ENCODE assay signal across 19 cellular contexts in genomic region chr2:120379916-120380893, GRCh38. TPM values are rescaled to one million over a fixed set of nuclear protein-coding genes. Genes with fewer than 3 reads are reported as not detected.
DNase-seq lines count a peak whose midpoint lies in the region; ATAC-seq and TF ChIP-seq lines count a peak whose summit lies in the region.
"Had no signal": no experiment of that assay in that cellular context is flagged by ENCODE, and none has a peak within 500 bp of the region (broad histone marks: within the 10 kb centered on the region; RNA-seq: fewer than 3 reads in every experiment).

No MANE protein-coding gene starts in this region.

- H3K9me2 ChIP-seq in PC-9 (ENCODE audit: insufficient read depth) = no peaks in the 10 kb centered on the region

- no peaks in the 10 kb centered on the region for H3K4me1 Mint-ChIP-seq in activated CD4-positive, alpha-beta T cell treated with anti-CD3 and anti-CD28 coated beads, Interleukin-2, amount 10 ng/mL, durations not matched to agents 24 days and 14 days
- H3K4me1 Mint-ChIP-seq: stimulated activated memory B cell treated with anti-CD40 and anti-IgM and Interleukin-4, amounts not matched to agents 10 μg/mL and 1 μg/mL and 100 μg/mL, for 72 hours had no signal

- TF ChIP-seq POLR2A in thyroid gland (IDR thresholded peaks at IDR 0.05) = no peak

- no peaks in the 10 kb centered on the region for H3K27me3 ChIP-seq in right atrium auricular region
- H3K27me3 ChIP-seq in PC-9 (ENCODE audit: insufficient read depth, low read depth) = 0 out of 2 replicates have a peak, but pooled peaks cover 4% of the 10 kb centered on the region
- H3K27me3 ChIP-seq in thyroid gland = no peaks in the 10 kb centered on the region
- H3K27me3 ChIP-seq: breast epithelium, MG63, ovary had no signal

- no peaks in the 10 kb centered on the region for H3K36me3 Mint-ChIP-seq in activated CD4-positive, alpha-beta T cell treated with anti-CD3 and anti-CD28 coated beads, Interleukin-2, amount 10 ng/mL, durations not matched to agents 24 days and 14 days (ENCODE audit: low read depth)
- H3K36me3 Mint-ChIP-seq: activated naive CD8-positive, alpha-beta T cell; stimulated activated memory B cell treated with anti-CD40 and anti-IgM and Interleukin-4, amounts not matched to agents 10 μg/mL and 1 μg/mL and 100 μg/mL, for 72 hours had no signal

- peak; percentile 34 for DNase-seq in Right ventricle myocardium superior
- no peak for DNase-seq in right atrium auricular region (ENCODE audit: low spot score)
- DNase-seq in NCI-H2107 (lab: John Stamatoyannopoulos, UW) = peak; percentile 77
- peak; percentile 43 to 64 for DNase-seq in PC-9
- peak; percentile 67 for DNase-seq in thyroid gland
- no peak for DNase-seq in HK-2 (ENCODE audit: unreplicated experiment)
- no peak for DNase-seq in activated CD4-positive, alpha-beta T cell treated with anti-CD3 and anti-CD28 coated beads, Interleukin-2, amount 10 ng/mL, durations not matched to agents 24 days and 14 days
- DNase-seq: activated CD4-positive, alpha-beta T cell treated with anti-CD3 and anti-CD28 coated beads for 4 hours; effector CD4-positive, alpha-beta T cell; GOT3; MG63; NK-92 treated with Interleukin-12 subunit alpha and Interleukin-12 subunit beta, amount 100 ng/mL, for 24 hours; ovary; T1000; trophoblast cell had no signal

- H2AFZ ChIP-seq in PC-9 = no peak overlapping the region

- H3K4me3 Mint-ChIP-seq in activated CD4-positive, alpha-beta T cell treated with anti-CD3 and anti-CD28 coated beads, Interleukin-2, amount 10 ng/mL, durations not matched to agents 24 days and 14 days = no peak overlapping the region
- H3K4me3 Mint-ChIP-seq: activated naive CD8-positive, alpha-beta T cell; stimulated activated memory B cell treated with anti-CD40 and anti-IgM and Interleukin-4, amounts not matched to agents 10 μg/mL and 1 μg/mL and 100 μg/mL, for 72 hours had no signal

- no peak overlapping the region for H3K27ac ChIP-seq in right atrium auricular region
- H3K27ac ChIP-seq in PC-9 = no peak overlapping the region
- no peak overlapping the region for H3K27ac ChIP-seq in thyroid gland
- H3K27ac ChIP-seq: breast epithelium, ovary had no signal

- H3K9me3 ChIP-seq in right atrium auricular region (no peaks in the 10 kb centered on the region), PC-9 (ENCODE audit: insufficient read depth, low read depth) (no peaks in the 10 kb centered on the region), thyroid gland (no peaks in the 10 kb centered on the region)
- H3K9me3 ChIP-seq: breast epithelium, MG63, ovary had no signal

- no peak for TF ChIP-seq CTCF in right atrium auricular region (IDR thresholded peaks at IDR 0.05)
- no peak for TF ChIP-seq CTCF in PC-9 (conservative IDR thresholded peaks at IDR 0.05)
- no peak for TF ChIP-seq CTCF in thyroid gland (IDR thresholded peaks at IDR 0.05)

- no peaks in the 10 kb centered on the region for H3K4me1 ChIP-seq in right atrium auricular region
- peaks cover 8% of the 10 kb centered on the region for H3K4me1 ChIP-seq in PC-9 (replicated peaks; ENCODE audit: insufficient read depth)
- H3K4me1 ChIP-seq in thyroid gland = peaks cover 0 to 8% of the 10 kb centered on the region in 2 donors
- H3K4me1 ChIP-seq: breast epithelium had no signal

- H3K4me2 ChIP-seq in PC-9 = no peak overlapping the region

- no TSS peak for BruUV-seq in PC-9 (replicated peaks; lab: Mats Ljungman, UMichigan)

- peaks cover 18% of the 10 kb centered on the region; the same call in 1 of the 2 replicates for H3F3A ChIP-seq in PC-9 (ENCODE audit: insufficient read depth, low read depth)

- H3K4me3 ChIP-seq in right atrium auricular region = no peak overlapping the region
- no peak overlapping the region for H3K4me3 ChIP-seq in PC-9
- H3K4me3 ChIP-seq in thyroid gland (replicated peaks in 1 of 3) = no peak overlapping the region
- H3K4me3 ChIP-seq: breast epithelium, MG63, ovary had no signal

- H3K36me3 ChIP-seq in right atrium auricular region = no peaks in the 10 kb centered on the region
- no peaks in the 10 kb centered on the region for H3K36me3 ChIP-seq in PC-9 (ENCODE audit: low read depth)
- no peaks in the 10 kb centered on the region for H3K36me3 ChIP-seq in thyroid gland
- H3K36me3 ChIP-seq: breast epithelium, MG63, ovary had no signal

- H3K27me3 Mint-ChIP-seq in activated CD4-positive, alpha-beta T cell treated with anti-CD3 and anti-CD28 coated beads, Interleukin-2, amount 10 ng/mL, durations not matched to agents 24 days and 14 days = no peaks in the 10 kb centered on the region

- no peaks in the 10 kb centered on the region for H4K20me1 ChIP-seq in PC-9 (ENCODE audit: insufficient read depth)

- H3K9me3 Mint-ChIP-seq in activated CD4-positive, alpha-beta T cell treated with anti-CD3 and anti-CD28 coated beads, Interleukin-2, amount 10 ng/mL, durations not matched to agents 24 days and 14 days = no peaks in the 10 kb centered on the region
- H3K9me3 Mint-ChIP-seq: stimulated activated memory B cell treated with anti-CD40 and anti-IgM and Interleukin-4, amounts not matched to agents 10 μg/mL and 1 μg/mL and 100 μg/mL, for 72 hours had no signal

- POLR2A ChIA-PET in PC-9 (lab: Charles Lee; ENCODE audit: unreplicated experiment) = no interaction called here

- intact Hi-C loops in Right ventricle myocardium superior (cut with DNase I) (no loop called here), PC-9 (cut with micrococcal nuclease; ENCODE audit: unreplicated experiment) (no loop called here), thyroid gland (cut with DNase I) (no loop called here)
- intact Hi-C loops in activated CD4-positive, alpha-beta T cell treated with anti-CD3 and anti-CD28 coated beads, Interleukin-2, amount 10 ng/mL, durations not matched to agents 24 days and 14 days (cut with micrococcal nuclease) = no loop called here

- CTCF ChIA-PET in PC-9 (lab: Charles Lee) = interaction anchor here (0.6 kb wide), 1 partner anchor 10 kb away, joined by 3 read pairs; no protein-coding TSS in a partner anchor

- 82 to 89% methylated on average over 16 to 21 of the region's 21 CpGs for WGBS in thyroid gland, 2 donors

- H3K79me2 ChIP-seq in PC-9 (ENCODE audit: low read depth) = no peaks in the 10 kb centered on the region

- H3K27ac Mint-ChIP-seq in activated CD4-positive, alpha-beta T cell treated with anti-CD3 and anti-CD28 coated beads, Interleukin-2, amount 10 ng/mL, durations not matched to agents 24 days and 14 days = no peak overlapping the region
- H3K27ac Mint-ChIP-seq: activated naive CD8-positive, alpha-beta T cell; stimulated activated memory B cell treated with anti-CD40 and anti-IgM and Interleukin-4, amounts not matched to agents 10 μg/mL and 1 μg/mL and 100 μg/mL, for 72 hours had no signal

- ATAC-seq in Right ventricle myocardium superior (ENCODE audit: poor library complexity) (no peak), GM21360 (IDR thresholded peaks at IDR 0.05; ENCODE audit: unreplicated experiment) (no peak)
- ATAC-seq: stimulated activated memory B cell treated with anti-CD40 and anti-IgM and Interleukin-4, amounts not matched to agents 10 μg/mL and 1 μg/mL and 100 μg/mL, for 72 hours had no signal

RNA-seq across cellular contexts. Expression of gene INHBB, which starts 34.3 kb away (rescaled TPM):
- total RNA-seq in Right ventricle myocardium superior (8.2 TPM), right atrium auricular region (1 to 10 TPM in 1 of 2 donors, under 1 TPM in 1; 0.74 to 5.9 TPM), PC-9 (2021) (50.0 and 57.5 TPM in 2 replicates), thyroid gland (10 to 100 TPM; 12.3 to 27.5 (median 23.6) TPM)
- total RNA-seq in activated CD4-positive, alpha-beta T cell treated with anti-CD3 and anti-CD28 coated beads, Interleukin-2, amount 10 ng/mL, durations not matched to agents 24 days and 14 days = not detected in 2 replicates

Comparison
In these comparisons a context has a peak if more than half of its experiments do, and no peak if none do; other contexts are left out.
1. DNase-seq: peak in Right ventricle myocardium superior (single experiment), NCI-H2107 (single experiment), PC-9 (2 of 2) and thyroid gland (2 of 2); none in right atrium auricular region (single experiment), HK-2 (single experiment) and activated CD4-positive, alpha-beta T cell treated with anti-CD3 and anti-CD28 coated beads, Interleukin-2, amount 10 ng/mL, durations not matched to agents 24 days and 14 days (single experiment).